ENCODE assay signal across 15 cellular contexts in the genomic region with DNA sequence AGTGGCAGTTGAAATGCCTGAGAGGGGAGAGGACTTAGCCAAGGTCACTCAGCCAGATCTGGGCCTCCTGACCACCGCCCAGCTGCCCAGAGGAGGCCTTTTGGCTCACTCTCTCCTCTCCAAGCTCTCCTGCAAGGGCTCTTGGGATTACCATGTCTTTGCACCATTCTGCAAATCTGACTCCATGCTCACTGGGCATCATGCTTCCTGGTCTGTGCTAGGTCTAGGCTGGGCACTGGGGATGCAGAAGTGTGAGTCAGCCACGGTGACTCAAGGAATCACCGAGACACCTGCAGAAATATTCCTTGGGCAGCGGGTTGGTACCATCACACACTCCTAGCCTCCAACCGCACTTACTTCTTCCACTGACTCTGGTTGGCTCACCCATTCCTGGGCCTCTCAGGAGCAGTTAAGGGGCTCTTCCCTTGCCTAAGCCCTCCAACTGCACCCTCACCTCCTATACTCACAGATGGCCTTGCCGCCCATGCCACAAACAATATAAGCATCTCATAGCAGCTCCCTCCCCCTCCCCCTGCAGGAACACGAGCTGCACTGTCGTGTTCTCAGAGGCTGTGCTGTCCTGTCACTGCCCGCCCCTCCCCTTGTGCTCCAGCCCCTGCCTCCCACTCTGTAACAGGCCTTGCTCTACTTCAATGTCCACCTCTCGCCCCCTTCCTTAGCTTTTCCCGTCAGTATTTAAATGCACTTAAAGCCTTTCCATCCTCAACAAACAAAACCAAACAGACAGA. TPM values are rescaled to one million over a fixed set of nuclear protein-coding genes. Genes with fewer than 3 reads are reported as not detected.
DNase-seq lines count a peak whose midpoint lies in the region; FAIRE-seq and TF ChIP-seq lines count a peak whose summit lies in the region.
"Had no signal": no experiment of that assay in that cellular context is flagged by ENCODE, and none has a peak within 500 bp of the region (broad histone marks: within the 10 kb centered on the region; RNA-seq: fewer than 3 reads in every experiment).

No MANE protein-coding gene starts in this region.

- no peak for TF ChIP-seq RAD21 in SK-N-SH (IDR thresholded peaks at IDR 0.05; ENCODE audit: low read length)

- peak; percentile 74 for DNase-seq in H54 (ENCODE audit: insufficient read length, low spot score)
- no peak for DNase-seq in SK-N-SH
- DNase-seq in glomerular visceral epithelial cell (ENCODE audit: extremely low spot score) = peak; percentile 75
- no peak for DNase-seq in NCI-H446 treated with DMSO at 0.1 percent for 48 hours (lab: John Stamatoyannopoulos, UW)
- DNase-seq in GM19240 (ENCODE audit: insufficient read length, low spot score) = no peak
- no peak for DNase-seq in hepatic stellate cell (ENCODE audit: low spot score)
- no peak for DNase-seq in epidermal melanocyte (ENCODE audit: insufficient read length, low spot score)
- DNase-seq: activated CD4-positive, alpha-beta T cell treated with anti-CD3 and anti-CD28 coated beads for 48 hours; activated T-cell treated with anti-CD3 and anti-CD28 coated beads, Interleukin-2, amount 50 U/mL, for 24 hours; CD8-positive, alpha-beta memory T cell; left colon; NCI-H2107 had no signal

- no peak for FAIRE-seq in H54 (lab: Jason Lieb, UNC)
- FAIRE-seq: frontal cortex had no signal

- H3F3A ChIP-seq in SK-N-SH (replicated peaks; ENCODE audit: insufficient read depth) = peaks cover 4% of the 10 kb centered on the region

- H3K27ac ChIP-seq in SK-N-SH (ENCODE audit: low read depth in 2 of 2, low read length in 1 of 2) = peak overlapping the region in 1 of 2 experiments; percentile 72; a peak in 2 of 4 replicates

- H3K4me1 ChIP-seq in SK-N-SH (ENCODE audit: control insufficient read depth in 1 of 2, insufficient read depth in 2 of 2, low read depth in 1 of 2, low read length in 1 of 2) (peaks cover 4 to 5% of the 10 kb centered on the region in 2 experiments; a peak in 2 of 4 replicates), skeletal muscle satellite cell (ENCODE audit: control insufficient read depth, insufficient read depth, low read length) (peaks cover 49% of the 10 kb centered on the region)

- H3K9ac ChIP-seq in SK-N-SH (no peak overlapping the region; the same call in 1 of the 2 replicates), skeletal muscle satellite cell (ENCODE audit: low read depth, low read length) (peak overlapping the region; percentile 42)

- H4K20me1 ChIP-seq in SK-N-SH (ENCODE audit: insufficient read depth) = no peaks in the 10 kb centered on the region

- H3K36me3 ChIP-seq in SK-N-SH (replicated peaks in 1 of 2; ENCODE audit: control insufficient read depth in 1 of 2, insufficient read depth in 2 of 2, low read length in 1 of 2) (no peaks in the 10 kb centered on the region), skeletal muscle satellite cell (ENCODE audit: insufficient read depth, low read length) (no peaks in the 10 kb centered on the region)

- CTCF ChIA-PET in SK-N-SH (lab: Yijun Ruan, JAX) = interaction anchor here (1.3 to 1.6 kb wide), 2 partner anchors 372 to 692 kb away, joined by 3 to 7 read pairs; no protein-coding TSS in a partner anchor

- no peaks in the 10 kb centered on the region for H3K79me2 ChIP-seq in SK-N-SH (ENCODE audit: insufficient read depth)

- peak overlapping the region; percentile 44; the same call in 1 of the 2 replicates for H2AFZ ChIP-seq in SK-N-SH (ENCODE audit: low read depth)

- 76% methylated on average over 8 of the region's 11 CpGs for WGBS in SK-N-SH (ENCODE audit: low lambda C conversion rate)

- no peak for TF ChIP-seq POLR2A in H54 (IDR thresholded peaks at IDR 0.05; ENCODE audit: low read depth, low read length)

- H3K9me3 ChIP-seq in SK-N-SH (no peaks in the 10 kb centered on the region), skeletal muscle satellite cell (replicated peaks; ENCODE audit: low read length) (no peaks in the 10 kb centered on the region)

- H3K4me3 ChIP-seq in SK-N-SH (ENCODE audit: low read depth in 2 of 2, low read length in 1 of 2) (no peak overlapping the region), skeletal muscle satellite cell (ENCODE audit: low read length) (peak overlapping the region; percentile 16)

- no peak for TF ChIP-seq CTCF in SK-N-SH (IDR thresholded peaks at IDR 0.05)

- peak overlapping the region; percentile 34; the same call in 1 of the 2 replicates for H3K4me2 ChIP-seq in SK-N-SH
- peak overlapping the region; percentile 57 for H3K4me2 ChIP-seq in skeletal muscle satellite cell (ENCODE audit: low read length)

- POLR2A ChIA-PET in SK-N-SH (lab: Yijun Ruan, JAX) = no interaction called here

- TF ChIP-seq EP300 in SK-N-SH (IDR thresholded peaks at IDR 0.05; ENCODE audit: borderline replicate concordance in 1 of 2, low read depth in 1 of 2, low read length in 1 of 2) = no peak

- H3K27me3 ChIP-seq in SK-N-SH (ENCODE audit: insufficient read depth) = no peaks in the 10 kb centered on the region
- H3K27me3 ChIP-seq in skeletal muscle satellite cell (ENCODE audit: control insufficient read depth, insufficient read depth, low read length) = no peaks in the 10 kb centered on the region

- no peaks in the 10 kb centered on the region for H3K9me2 ChIP-seq in SK-N-SH

TF ChIP-seq in SK-N-SH, 30 proteins besides CTCF, POLR2A, EP300 and RAD21:
- TF ChIP-seq SMC3 (IDR thresholded peaks at IDR 0.05; ENCODE audit: low read depth, low read length) = no peak
- TF ChIP-seq FOSL2 (IDR thresholded peaks at IDR 0.05; ENCODE audit: borderline replicate concordance, low read depth) = peak; percentile 59; the same call in 1 of the 2 replicates

RNA-seq across cellular contexts. Expression of a gene that starts 34.8 kb away (rescaled TPM):
- polyA plus RNA-seq in SK-N-SH (2012; rRNA removed) = not detected in 2 replicates
- polyA plus RNA-seq in SK-N-SH (2012; cell fraction: cytosol; rRNA removed) = not detected in 2 replicates
- not detected in 2 replicates for polyA plus RNA-seq in SK-N-SH (2012; cell fraction: nucleus; rRNA removed)
- total RNA-seq in skeletal muscle satellite cell (2012; rRNA removed) = not detected in 2 replicates
- total RNA-seq: CD8-positive, alpha-beta memory T cell; frontal cortex; natural killer cell treated with Interleukin-12 subunit alpha and Interleukin-12 subunit beta and Interleukin-15 and Interleukin-18, amount 100 ng/mL, for 72 hours had no signal
- polyA plus RNA-seq: CD8-positive, alpha-beta memory T cell had no signal

Comparison
In these comparisons a context has a peak if more than half of its experiments do, and no peak if none do; other contexts are left out.
1. DNase-seq: peak in H54 (single experiment) and glomerular visceral epithelial cell (single experiment); none in SK-N-SH (single experiment), NCI-H446 treated with DMSO at 0.1 percent for 48 hours (single experiment), GM19240 (single experiment), hepatic stellate cell (single experiment) and epidermal melanocyte (single experiment).